ENCODE assay signal across 19 cellular contexts in genomic region chr2:98818164-98818563, GRCh38.
"Had no signal": no experiment of that assay in that cellular context is flagged by ENCODE, and none has a peak within 500 bp of the region (broad histone marks: within the 10 kb centered on the region; RNA-seq: fewer than 3 reads in every experiment).

No MANE protein-coding gene starts in this region.

- H3K4me3 ChIP-seq: left lung, skin epidermis had no signal

- H3K9me3 ChIP-seq: left lung had no signal

- ATAC-seq: activated CD8-positive, alpha-beta T cell treated with anti-CD3 and anti-CD28 coated beads for 36 hours; activated naive CD4-positive, alpha-beta T cell treated with anti-CD3 and anti-CD28 coated beads, Interleukin-2, amount 50 U/mL, for 72 hours; activated T-cell treated with anti-CD3 and anti-CD28 coated beads, Interleukin-2, amount 50 U/mL, for 4 hours; left lung; sciatic nerve; stimulated activated memory B cell treated with anti-CD40 and anti-IgM and Interleukin-4, amounts not matched to agents 10 μg/mL and 1 μg/mL and 100 μg/mL, for 72 hours; stimulated activated naive CD8-positive, alpha-beta T cell treated with anti-CD3 and anti-CD28 coated beads, Interleukin-15, amount 100 ng/mL, for 72 hours; WTC11 had no signal

- DNase-seq: activated CD4-positive, alpha-beta T cell treated with anti-CD3 and anti-CD28 coated beads for 1 hour; activated CD4-positive, alpha-beta T cell treated with anti-CD3 and anti-CD28 coated beads, Interleukin-2, amount 10 ng/mL, durations not matched to agents 7 days and 5 days; activated CD8-positive, alpha-beta T cell treated with anti-CD3 and anti-CD28 coated beads for 36 hours; activated naive CD4-positive, alpha-beta T cell; activated T-cell treated with anti-CD3 and anti-CD28 coated beads, Interleukin-2, amount 50 U/mL, for 4 hours; anterior cingulate cortex; effector CD8-positive, alpha-beta T cell; glutamatergic neuron; left lung; stimulated activated CD4-positive, alpha-beta T cell treated with anti-CD3 and anti-CD28 coated beads, Interleukin-4, amount 100 ng/mL, for 24 hours; stimulated activated naive CD8-positive, alpha-beta T cell treated with anti-CD3 and anti-CD28 coated beads, Interleukin-15, amount 100 ng/mL, for 72 hours; substantia nigra; T-helper 2 cell had no signal

- H3K27ac ChIP-seq: epithelial cell of prostate, left lung, skin epidermis had no signal
